In the genomic region with DNA sequence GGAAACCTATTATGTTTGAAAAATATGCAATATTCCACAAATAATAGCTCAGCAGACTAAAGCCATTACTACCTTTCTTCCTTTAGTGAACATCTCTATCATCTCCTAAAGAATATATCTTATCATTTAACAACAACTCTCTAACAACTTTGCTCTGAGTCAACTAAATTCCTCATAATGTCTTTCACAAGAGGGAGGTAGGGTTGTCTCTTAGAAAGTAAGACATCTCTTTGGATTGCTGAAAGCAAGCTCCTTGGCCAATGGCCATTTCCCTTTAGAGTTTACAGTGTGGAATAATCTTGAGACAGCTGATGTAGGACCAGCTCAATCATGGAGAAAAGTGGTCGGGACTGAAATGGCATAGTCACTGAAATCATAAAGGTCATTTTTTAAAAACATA, we compare ENCODE assay signal across 37 cellular contexts.
"Had no signal": no experiment of that assay in that cellular context is flagged by ENCODE, and none has a peak within 500 bp of the region (broad histone marks: within the 10 kb centered on the region; RNA-seq: fewer than 3 reads in every experiment).

No MANE protein-coding gene starts in this region.

- FAIRE-seq: TTC549 had no signal

- H3K9me3 ChIP-seq: ascending aorta, body of pancreas, breast epithelium had no signal

- H3K9me3 Mint-ChIP-seq: activated CD4-positive, alpha-beta memory T cell treated with anti-CD3 and anti-CD28 coated beads, Interleukin-2, amount 10 ng/mL, durations not matched to agents 7 days and 5 days; activated CD4-positive, alpha-beta T cell treated with anti-CD3 and anti-CD28 coated beads, Interleukin-2, amount 10 ng/mL, durations not matched to agents 7 days and 5 days; activated naive CD4-positive, alpha-beta T cell treated with anti-CD3 and anti-CD28 coated beads, Interleukin-2, amount 10 ng/mL, durations not matched to agents 7 days and 5 days; activated naive CD4-positive, alpha-beta T cell treated with anti-CD3 and anti-CD28 coated beads, Interleukin-2, amount 50 U/mL, for 24 hours; activated naive CD8-positive, alpha-beta T cell treated with anti-CD3 and anti-CD28 coated beads, Interleukin-2, amount 10 ng/mL, durations not matched to agents 7 days and 5 days; activated naive CD8-positive, alpha-beta T cell treated with anti-CD3 and anti-CD28 coated beads, Interleukin-2, amount 50 U/mL, for 24 hours; activated T-cell treated with anti-CD3 and anti-CD28 coated beads, Interleukin-2, amount 50 U/mL, for 24 hours; activated T-helper 2 cell treated with anti-CD3 and anti-CD28 coated beads, Interferon-gamma antibody, Interleukin-2, Interleukin-4, amounts not matched to agents 10 μg/mL and 5 μg/mL and 100 μg/mL, durations not matched to agents 14 hours and 24 hours and 36 hours; T-helper 1 cell treated with Interleukin-12 subunit alpha and Interleukin-12 subunit beta and Interleukin-4 antibody, amounts not matched to agents 30 μg/mL and 1 μg/mL, for 36 hours; T-helper 2 cell treated with Interferon-gamma antibody and Interleukin-4, amounts not matched to agents 5 μg/mL and 100 μg/mL, for 36 hours; WTC11 had no signal

- H3K36me3 ChIP-seq: ascending aorta, brain microvascular endothelial cell, breast epithelium, WERI-Rb-1 had no signal

- H3K4me3 Mint-ChIP-seq: activated CD4-positive, alpha-beta memory T cell treated with anti-CD3 and anti-CD28 coated beads, Interleukin-2, amount 10 ng/mL, durations not matched to agents 7 days and 5 days; activated CD4-positive, alpha-beta T cell treated with anti-CD3 and anti-CD28 coated beads for 36 hours; activated CD4-positive, alpha-beta T cell treated with anti-CD3 and anti-CD28 coated beads, Interleukin-2, amount 10 ng/mL, durations not matched to agents 7 days and 5 days; activated CD8-positive, alpha-beta memory T cell treated with anti-CD3 and anti-CD28 coated beads, Interleukin-2, amount 10 ng/mL, durations not matched to agents 7 days and 5 days; activated CD8-positive, alpha-beta T cell treated with anti-CD3 and anti-CD28 coated beads, Interleukin-2, amount 10 ng/mL, durations not matched to agents 7 days and 5 days; activated naive CD4-positive, alpha-beta T cell treated with anti-CD3 and anti-CD28 coated beads, Interleukin-2, amount 10 ng/mL, durations not matched to agents 7 days and 5 days; activated naive CD4-positive, alpha-beta T cell treated with anti-CD3 and anti-CD28 coated beads, Interleukin-2, amount 50 U/mL, for 24 hours; activated naive CD8-positive, alpha-beta T cell; activated naive CD8-positive, alpha-beta T cell treated with anti-CD3 and anti-CD28 coated beads, Interleukin-2, amount 10 ng/mL, durations not matched to agents 7 days and 5 days; activated naive CD8-positive, alpha-beta T cell treated with anti-CD3 and anti-CD28 coated beads, Interleukin-2, amount 50 U/mL, for 24 hours; activated T-cell treated with anti-CD3 and anti-CD28 coated beads, Interleukin-2, amount 50 U/mL, for 24 hours; T-helper 1 cell treated with Interleukin-12 subunit alpha and Interleukin-12 subunit beta and Interleukin-4 antibody, amounts not matched to agents 30 μg/mL and 1 μg/mL, for 36 hours; T-helper 2 cell treated with Interferon-gamma antibody and Interleukin-4, amounts not matched to agents 5 μg/mL and 100 μg/mL, for 36 hours; WTC11 had no signal

- H3K4me1 Mint-ChIP-seq: activated CD4-positive, alpha-beta memory T cell treated with anti-CD3 and anti-CD28 coated beads, Interleukin-2, amount 10 ng/mL, durations not matched to agents 7 days and 5 days; activated CD4-positive, alpha-beta T cell treated with anti-CD3 and anti-CD28 coated beads for 36 hours; activated CD4-positive, alpha-beta T cell treated with anti-CD3 and anti-CD28 coated beads, Interleukin-2, amount 10 ng/mL, durations not matched to agents 7 days and 5 days; activated CD8-positive, alpha-beta memory T cell treated with anti-CD3 and anti-CD28 coated beads, Interleukin-2, amount 10 ng/mL, durations not matched to agents 7 days and 5 days; activated naive CD4-positive, alpha-beta T cell treated with anti-CD3 and anti-CD28 coated beads, Interleukin-2, amount 10 ng/mL, durations not matched to agents 7 days and 5 days; activated naive CD4-positive, alpha-beta T cell treated with anti-CD3 and anti-CD28 coated beads, Interleukin-2, amount 50 U/mL, for 24 hours; activated naive CD8-positive, alpha-beta T cell treated with anti-CD3 and anti-CD28 coated beads, Interleukin-2, amount 10 ng/mL, durations not matched to agents 7 days and 5 days; activated naive CD8-positive, alpha-beta T cell treated with anti-CD3 and anti-CD28 coated beads, Interleukin-2, amount 50 U/mL, for 24 hours had no signal

- H3K4me3 ChIP-seq: ascending aorta, body of pancreas, breast epithelium had no signal

- DNase-seq: activated CD4-positive, alpha-beta memory T cell treated with anti-CD3 and anti-CD28 coated beads, Interleukin-2, amount 10 ng/mL, durations not matched to agents 7 days and 5 days; activated CD4-positive, alpha-beta T cell treated with anti-CD3 and anti-CD28 coated beads for 1 hour; activated CD4-positive, alpha-beta T cell treated with anti-CD3 and anti-CD28 coated beads for 36 hours; activated CD4-positive, alpha-beta T cell treated with anti-CD3 and anti-CD28 coated beads for 48 hours; activated CD4-positive, alpha-beta T cell treated with anti-CD3 and anti-CD28 coated beads, Interleukin-2, amount 10 ng/mL, durations not matched to agents 7 days and 5 days; activated CD4-positive, alpha-beta T cell treated with anti-CD3 and anti-CD28 coated beads, Interleukin-2, amount 50 U/mL, for 48 hours; activated CD4-positive, CD25-positive, alpha-beta regulatory T cell; activated CD8-positive, alpha-beta memory T cell treated with anti-CD3 and anti-CD28 coated beads for 24 hours; activated CD8-positive, alpha-beta memory T cell treated with anti-CD3 and anti-CD28 coated beads, Interleukin-2, amount 10 ng/mL, durations not matched to agents 7 days and 5 days; activated CD8-positive, alpha-beta memory T cell treated with anti-CD3 and anti-CD28 coated beads, Interleukin-2, amount 50 U/mL, for 48 hours; activated CD8-positive, alpha-beta T cell treated with anti-CD3 and anti-CD28 coated beads, Interleukin-2, amount 10 ng/mL, durations not matched to agents 7 days and 5 days; activated effector memory CD4-positive, alpha-beta T cell treated with Interleukin-2 at 50 U/mL for 16 hours; activated gamma-delta T cell; activated naive CD4-positive, alpha-beta T cell treated with anti-CD3 and anti-CD28 coated beads, Interleukin-2, amount 10 ng/mL, durations not matched to agents 7 days and 5 days; activated naive CD4-positive, alpha-beta T cell treated with Interleukin-2 at 50 U/mL for 16 hours; activated naive CD8-positive, alpha-beta T cell treated with anti-CD3 and anti-CD28 coated beads, Interleukin-2, amount 10 ng/mL, durations not matched to agents 7 days and 5 days; activated naive CD8-positive, alpha-beta T cell treated with anti-CD3 and anti-CD28 coated beads, Interleukin-2, amount 50 U/mL, for 24 hours; activated T-cell treated with anti-CD3 and anti-CD28 coated beads, Interleukin-2, amount 50 U/mL, for 24 hours; activated T-cell treated with anti-CD3 and anti-CD28 coated beads, Interleukin-2, amount 50 U/mL, for 48 hours; amygdala; anterior cingulate cortex; body of pancreas; brain microvascular endothelial cell; central memory CD4-positive, alpha-beta T cell; T-helper 1 cell; T-helper 2 cell; T-helper 9 cell; WERI-Rb-1 had no signal

- H3K27ac Mint-ChIP-seq: activated CD4-positive, alpha-beta memory T cell treated with anti-CD3 and anti-CD28 coated beads, Interleukin-2, amount 10 ng/mL, durations not matched to agents 7 days and 5 days; activated CD4-positive, alpha-beta T cell treated with anti-CD3 and anti-CD28 coated beads for 36 hours; activated CD4-positive, alpha-beta T cell treated with anti-CD3 and anti-CD28 coated beads, Interleukin-2, amount 10 ng/mL, durations not matched to agents 7 days and 5 days; activated CD8-positive, alpha-beta memory T cell treated with anti-CD3 and anti-CD28 coated beads, Interleukin-2, amount 10 ng/mL, durations not matched to agents 7 days and 5 days; activated CD8-positive, alpha-beta T cell treated with anti-CD3 and anti-CD28 coated beads, Interleukin-2, amount 10 ng/mL, durations not matched to agents 7 days and 5 days; activated naive CD4-positive, alpha-beta T cell treated with anti-CD3 and anti-CD28 coated beads, Interleukin-2, amount 10 ng/mL, durations not matched to agents 7 days and 5 days; activated naive CD4-positive, alpha-beta T cell treated with anti-CD3 and anti-CD28 coated beads, Interleukin-2, amount 50 U/mL, for 24 hours; activated naive CD8-positive, alpha-beta T cell; activated naive CD8-positive, alpha-beta T cell treated with anti-CD3 and anti-CD28 coated beads, Interleukin-2, amount 10 ng/mL, durations not matched to agents 7 days and 5 days; activated naive CD8-positive, alpha-beta T cell treated with anti-CD3 and anti-CD28 coated beads, Interleukin-2, amount 50 U/mL, for 24 hours; activated T-cell treated with anti-CD3 and anti-CD28 coated beads, Interleukin-2, amount 50 U/mL, for 24 hours; activated T-helper 2 cell treated with anti-CD3 and anti-CD28 coated beads, Interferon-gamma antibody, Interleukin-2, Interleukin-4, amounts not matched to agents 10 μg/mL and 5 μg/mL and 100 μg/mL, durations not matched to agents 14 hours and 24 hours and 36 hours; T-helper 1 cell treated with Interleukin-12 subunit alpha and Interleukin-12 subunit beta and Interleukin-4 antibody, amounts not matched to agents 30 μg/mL and 1 μg/mL, for 36 hours; T-helper 2 cell treated with Interferon-gamma antibody and Interleukin-4, amounts not matched to agents 5 μg/mL and 100 μg/mL, for 36 hours; WTC11 had no signal

- H3K4me1 ChIP-seq: ascending aorta, body of pancreas, breast epithelium had no signal

- H3K27me3 ChIP-seq: ascending aorta, body of pancreas, brain microvascular endothelial cell, breast epithelium had no signal

- H3K36me3 Mint-ChIP-seq: activated CD8-positive, alpha-beta memory T cell treated with anti-CD3 and anti-CD28 coated beads, Interleukin-2, amount 10 ng/mL, durations not matched to agents 7 days and 5 days; activated naive CD4-positive, alpha-beta T cell treated with anti-CD3 and anti-CD28 coated beads, Interleukin-2, amount 10 ng/mL, durations not matched to agents 7 days and 5 days; activated naive CD4-positive, alpha-beta T cell treated with anti-CD3 and anti-CD28 coated beads, Interleukin-2, amount 50 U/mL, for 24 hours; activated naive CD8-positive, alpha-beta T cell; activated naive CD8-positive, alpha-beta T cell treated with anti-CD3 and anti-CD28 coated beads, Interleukin-2, amount 10 ng/mL, durations not matched to agents 7 days and 5 days; WTC11 had no signal

- H3K27ac ChIP-seq: ascending aorta, body of pancreas, brain microvascular endothelial cell, breast epithelium, WERI-Rb-1 had no signal

- H3K27me3 Mint-ChIP-seq: activated CD4-positive, alpha-beta memory T cell treated with anti-CD3 and anti-CD28 coated beads, Interleukin-2, amount 10 ng/mL, durations not matched to agents 7 days and 5 days; activated CD4-positive, alpha-beta T cell treated with anti-CD3 and anti-CD28 coated beads, Interleukin-2, amount 10 ng/mL, durations not matched to agents 7 days and 5 days; activated CD8-positive, alpha-beta memory T cell treated with anti-CD3 and anti-CD28 coated beads, Interleukin-2, amount 10 ng/mL, durations not matched to agents 7 days and 5 days; activated naive CD4-positive, alpha-beta T cell treated with anti-CD3 and anti-CD28 coated beads, Interleukin-2, amount 10 ng/mL, durations not matched to agents 7 days and 5 days; activated naive CD4-positive, alpha-beta T cell treated with anti-CD3 and anti-CD28 coated beads, Interleukin-2, amount 50 U/mL, for 24 hours; activated naive CD8-positive, alpha-beta T cell treated with anti-CD3 and anti-CD28 coated beads, Interleukin-2, amount 50 U/mL, for 24 hours had no signal
